ENCODE assay signal across 16 cellular contexts in the genomic region with DNA sequence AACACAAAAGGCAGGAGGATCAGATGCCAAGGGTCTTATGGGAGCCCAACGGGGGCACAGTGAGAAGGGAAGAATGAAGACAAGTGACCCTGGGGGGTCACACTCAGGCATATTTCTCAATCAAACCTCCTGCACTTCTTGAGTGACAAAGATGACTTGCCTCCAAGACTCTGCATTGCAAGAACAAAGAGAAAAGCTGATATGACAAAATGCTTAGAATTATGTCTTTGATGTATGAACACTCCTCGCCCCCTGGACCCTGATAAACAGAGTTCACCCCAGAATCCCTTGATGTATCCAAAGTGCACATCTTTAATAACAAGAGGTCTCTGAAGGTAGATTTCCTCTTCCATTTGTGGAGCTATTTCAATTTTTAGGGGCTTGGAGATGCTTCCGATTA.
A peak's percentile ranks its signal among the peaks of the same experiment; 100 is the strongest.
DNase-seq lines count a peak whose midpoint lies in the region; ATAC-seq and TF ChIP-seq lines count a peak whose summit lies in the region.
"Had no signal": no experiment of that assay in that cellular context is flagged by ENCODE, and none has a peak within 500 bp of the region (broad histone marks: within the 10 kb centered on the region; RNA-seq: fewer than 3 reads in every experiment).

No MANE protein-coding gene starts in this region.

- no peak overlapping the region for H4K5ac ChIP-seq in IMR-90 (ENCODE audit: low read depth, low read length)

- H3K56ac ChIP-seq in IMR-90 (ENCODE audit: extremely low read depth, insufficient read depth, low read length), result no peak overlapping the region

- H3K27me3 ChIP-seq in IMR-90 (ENCODE audit: control insufficient read depth, insufficient read depth, low read length), result peaks cover 38% of the 10 kb centered on the region

- no peak overlapping the region for H4K8ac ChIP-seq in IMR-90 (ENCODE audit: low read depth in 2 of 2, low read length in 2 of 2)

- H3K9me3 ChIP-seq in IMR-90 (ENCODE audit: control insufficient read depth, insufficient read depth, low read length), result no peaks in the 10 kb centered on the region

- no peaks in the 10 kb centered on the region for H3K36me3 Mint-ChIP-seq in activated naive CD4-positive, alpha-beta T cell treated with anti-CD3 and anti-CD28 coated beads, Interleukin-2, amount 50 U/mL, for 24 hours
- no peaks in the 10 kb centered on the region for H3K36me3 Mint-ChIP-seq in activated naive CD4-positive, alpha-beta T cell treated with anti-CD3 and anti-CD28 coated beads, Interleukin-2, amount 10 ng/mL, durations not matched to agents 7 days and 5 days

- H3K9me3 Mint-ChIP-seq in activated naive CD4-positive, alpha-beta T cell treated with anti-CD3 and anti-CD28 coated beads, Interleukin-2, amount 50 U/mL, for 24 hours, result no peaks in the 10 kb centered on the region
- H3K9me3 Mint-ChIP-seq in activated naive CD4-positive, alpha-beta T cell treated with anti-CD3 and anti-CD28 coated beads, Interleukin-2, amount 10 ng/mL, durations not matched to agents 7 days and 5 days, result no peaks in the 10 kb centered on the region
- H3K9me3 Mint-ChIP-seq: CD4-positive, alpha-beta T cell had no signal

- no peak overlapping the region for H2AK9ac ChIP-seq in IMR-90 (replicated peaks; ENCODE audit: low read depth, low read length, poor library complexity)

- no peak overlapping the region for H2AK5ac ChIP-seq in IMR-90 (ENCODE audit: low read depth, low read length)

- POLR2A ChIA-PET in IMR-90 (lab: Charles Lee; ENCODE audit: unreplicated experiment), result no interaction called here

- H2AFZ ChIP-seq in IMR-90 (replicated peaks; ENCODE audit: low read length, poor library complexity), result no peak overlapping the region

- no peak for ATAC-seq in IMR-90 (ENCODE audit: low read depth)
- no peak for ATAC-seq in left lobe of liver
- ATAC-seq in GM21723 (IDR thresholded peaks at IDR 0.05; ENCODE audit: unreplicated experiment), result no peak
- ATAC-seq: HCT116 had no signal

- no peaks in the 10 kb centered on the region for H3K27me3 Mint-ChIP-seq in activated naive CD4-positive, alpha-beta T cell treated with anti-CD3 and anti-CD28 coated beads, Interleukin-2, amount 50 U/mL, for 24 hours
- peaks cover 51% of the 10 kb centered on the region for H3K27me3 Mint-ChIP-seq in activated naive CD4-positive, alpha-beta T cell treated with anti-CD3 and anti-CD28 coated beads, Interleukin-2, amount 10 ng/mL, durations not matched to agents 7 days and 5 days

- H2BK120ac ChIP-seq in IMR-90 (ENCODE audit: low read depth, low read length), result no peak overlapping the region

- no peak overlapping the region for H2BK20ac ChIP-seq in IMR-90 (ENCODE audit: low read depth, low read length)

- TF ChIP-seq POLR2A in IMR-90 (IDR thresholded peaks at IDR 0.05; ENCODE audit: low read depth, low read length), result no peak

- no peak overlapping the region for H2BK5ac ChIP-seq in IMR-90 (ENCODE audit: low read depth, low read length, poor library complexity, severe bottlenecking)

- H3K4me3 ChIP-seq in IMR-90 (ENCODE audit: insufficient read depth, low read depth, low read length), result no peak overlapping the region

- no peaks in the 10 kb centered on the region for H3K4me1 ChIP-seq in IMR-90 (ENCODE audit: control insufficient read depth, insufficient read depth, low read length)

- H2BK15ac ChIP-seq in IMR-90 (ENCODE audit: low read depth, low read length), result no peak overlapping the region

- no peak for TF ChIP-seq RAD21 in IMR-90 (IDR thresholded peaks at IDR 0.05; ENCODE audit: low read length)

- no peak overlapping the region for H3K4me2 ChIP-seq in IMR-90 (ENCODE audit: low read depth, low read length)
- H3K4me2 ChIP-seq: KMS-11 had no signal

- H3K23ac ChIP-seq in IMR-90 (ENCODE audit: low read depth, low read length), result no peak overlapping the region

- no CpG with 5 or more reads among the region's 3 CpGs for WGBS in IMR-90 (ENCODE audit: extremely low coverage in 2 of 2, insufficient read length in 1 of 2), 2 experiments

- intact Hi-C loops in IMR-90 (cut with micrococcal nuclease), result no loop called here

- no peak for DNase-seq in activated naive CD4-positive, alpha-beta T cell treated with anti-CD3 and anti-CD28 coated beads, Interleukin-2, amount 10 ng/mL, durations not matched to agents 7 days and 5 days
- DNase-seq in IMR-90, result no peak
- DNase-seq in ecto neural progenitor cell (ENCODE audit: low spot score), result peak; percentile 6
- no peak for DNase-seq in left lobe of liver (ENCODE audit: low spot score)
- no peak for DNase-seq in OCI-M2 (lab: John Stamatoyannopoulos, UW; ENCODE audit: unreplicated experiment)
- DNase-seq: AML-193; C1 segment of cervical spinal cord; Calu3; CD4-positive, alpha-beta T cell; DMS 273 treated with DMSO at 0.1 percent for 48 hours had no signal

- H3K4me1 Mint-ChIP-seq in activated naive CD4-positive, alpha-beta T cell treated with anti-CD3 and anti-CD28 coated beads, Interleukin-2, amount 50 U/mL, for 24 hours, result peaks cover 38% of the 10 kb centered on the region
- H3K4me1 Mint-ChIP-seq in activated naive CD4-positive, alpha-beta T cell treated with anti-CD3 and anti-CD28 coated beads, Interleukin-2, amount 10 ng/mL, durations not matched to agents 7 days and 5 days, result peaks cover 36% of the 10 kb centered on the region

- dilution Hi-C loops in IMR-90 (cut with HindIII; ENCODE audit: low sequenced_read_pairs, unreplicated experiment), result no loop called here

- no TSS peak for BruUV-seq in IMR-90 (replicated peaks; lab: Mats Ljungman, UMichigan)

- no peaks in the 10 kb centered on the region for H3K9me1 ChIP-seq in IMR-90 (ENCODE audit: insufficient read depth, low read length)

- no peaks in the 10 kb centered on the region for H4K20me1 ChIP-seq in IMR-90 (ENCODE audit: insufficient read depth, low read length)

- H3K36me3 ChIP-seq in IMR-90 (ENCODE audit: control insufficient read depth, insufficient read depth, low read length), result no peaks in the 10 kb centered on the region

- TF ChIP-seq CTCF in IMR-90 (conservative IDR thresholded peaks at IDR 0.05; ENCODE audit: low read depth, low read length), result no peak

- peak overlapping the region; percentile 5 for H3K27ac Mint-ChIP-seq in activated naive CD4-positive, alpha-beta T cell treated with anti-CD3 and anti-CD28 coated beads, Interleukin-2, amount 50 U/mL, for 24 hours
- H3K27ac Mint-ChIP-seq in activated naive CD4-positive, alpha-beta T cell treated with anti-CD3 and anti-CD28 coated beads, Interleukin-2, amount 10 ng/mL, durations not matched to agents 7 days and 5 days, result no peak overlapping the region
- H3K27ac Mint-ChIP-seq: CD4-positive, alpha-beta T cell had no signal

- no peak overlapping the region for H3K4me3 Mint-ChIP-seq in activated naive CD4-positive, alpha-beta T cell treated with anti-CD3 and anti-CD28 coated beads, Interleukin-2, amount 50 U/mL, for 24 hours
- no peak overlapping the region for H3K4me3 Mint-ChIP-seq in activated naive CD4-positive, alpha-beta T cell treated with anti-CD3 and anti-CD28 coated beads, Interleukin-2, amount 10 ng/mL, durations not matched to agents 7 days and 5 days
- H3K4me3 Mint-ChIP-seq: CD4-positive, alpha-beta T cell had no signal

- no peak overlapping the region for H3K27ac ChIP-seq in IMR-90 (ENCODE audit: insufficient read depth, low read length)
- H3K27ac ChIP-seq: 22Rv1, HL-60, KMS-11 had no signal

- no peak overlapping the region for H3K4ac ChIP-seq in IMR-90 (ENCODE audit: low read depth, low read length)

- no peak overlapping the region for H3K9ac ChIP-seq in IMR-90 (ENCODE audit: low read depth, low read length)
- H3K9ac ChIP-seq: KMS-11 had no signal

- in situ Hi-C loops in IMR-90 (cut with MboI; ENCODE audit: low sequenced_read_pairs), result no loop called here

- H3K14ac ChIP-seq in IMR-90 (replicated peaks; ENCODE audit: low read depth, low read length), result no peak overlapping the region

- no peak overlapping the region for H4K91ac ChIP-seq in IMR-90 (ENCODE audit: insufficient read depth, low read depth, low read length)

- CTCF ChIA-PET in activated naive CD4-positive, alpha-beta T cell treated with anti-CD3 and anti-CD28 coated beads, Interleukin-2, amount 10 ng/mL, durations not matched to agents 7 days and 5 days (lab: Charles Lee), result interaction anchor here (1.0 to 1.2 kb wide), 2 partner anchors 14 to 47 kb away, joined by 3 to 5 read pairs; no protein-coding TSS in a partner anchor
- CTCF ChIA-PET in IMR-90 (lab: Yijun Ruan, JAX), result no interaction called here

- no peak overlapping the region for H3K18ac ChIP-seq in IMR-90 (ENCODE audit: low read depth, low read length)

- H3K79me1 ChIP-seq in IMR-90 (ENCODE audit: low read depth in 1 of 2, low read length in 2 of 2), result no peaks in the 10 kb centered on the region

TF ChIP-seq in IMR-90, 13 proteins besides CTCF, POLR2A, EP300 and RAD21:
- no peak for TF ChIP-seq CEBPB (IDR thresholded peaks at IDR 0.05; ENCODE audit: low read depth, low read length)
- peak; percentile 36; the same call in 1 of the 2 replicates for TF ChIP-seq MAFK (IDR thresholded peaks at IDR 0.05; ENCODE audit: low read depth, low read length)
